16 cellular contexts compared by ENCODE assay signal in genomic region chr5:35182541-35183242, GRCh38. TPM values are rescaled to one million over a fixed set of nuclear protein-coding genes. Genes with fewer than 3 reads are reported as not detected.
DNase-seq lines count a peak whose midpoint lies in the region; ATAC-seq, FAIRE-seq and TF ChIP-seq lines count a peak whose summit lies in the region.
"Had no signal": no experiment of that assay in that cellular context is flagged by ENCODE, and none has a peak within 500 bp of the region (broad histone marks: within the 10 kb centered on the region; RNA-seq: fewer than 3 reads in every experiment).

No MANE protein-coding gene starts in this region.

- H4K20me1 ChIP-seq in IMR-90 (ENCODE audit: insufficient read depth, low read length): no peaks in the 10 kb centered on the region
- H4K20me1 ChIP-seq in HepG2 (ENCODE audit: insufficient read depth, low read length): no peaks in the 10 kb centered on the region
- no peaks in the 10 kb centered on the region for H4K20me1 ChIP-seq in smooth muscle cell (ENCODE audit: low read depth)

- H2BK120ac ChIP-seq in IMR-90 (ENCODE audit: low read depth, low read length): no peak overlapping the region

- H3K36me3 ChIP-seq in IMR-90 (ENCODE audit: control insufficient read depth, insufficient read depth, low read length) (no peaks in the 10 kb centered on the region), HepG2 (replicated peaks in 1 of 2; ENCODE audit: control insufficient read depth in 1 of 2, insufficient read depth in 2 of 2, low read length in 2 of 2) (no peaks in the 10 kb centered on the region), smooth muscle cell (ENCODE audit: low read depth) (no peaks in the 10 kb centered on the region)

- no peaks in the 10 kb centered on the region for H3K36me3 Mint-ChIP-seq in T-cell

- H2AK5ac ChIP-seq in IMR-90 (ENCODE audit: low read depth, low read length): no peak overlapping the region

- intact Hi-C loops in IMR-90 (cut with micrococcal nuclease): loop anchor here (1.0 to 5.0 kb wide), 4 partner anchors 66 to 745 kb away; no protein-coding TSS in a partner anchor
- intact Hi-C loops in HepG2 (cut with micrococcal nuclease; ENCODE audit: unreplicated experiment): loop anchor here (1.0 kb wide), 1 partner anchor 93 kb away; no protein-coding TSS in a partner anchor

- H2AFZ ChIP-seq in IMR-90 (replicated peaks; ENCODE audit: low read length, poor library complexity) (no peak overlapping the region), HepG2 (ENCODE audit: low read length) (no peak overlapping the region), smooth muscle cell (ENCODE audit: low read depth) (no peak overlapping the region)

- no peak overlapping the region for H4K8ac ChIP-seq in IMR-90 (ENCODE audit: low read depth in 2 of 2, low read length in 2 of 2)

- H3K4me3 Mint-ChIP-seq in T-cell: no peak overlapping the region
- H3K4me3 Mint-ChIP-seq: activated T-helper 1 cell treated with anti-CD3 and anti-CD28 coated beads, Interleukin-12 subunit alpha, Interleukin-12 subunit beta, Interleukin-2, Interleukin-4 antibody, amounts not matched to agents 30 ng/mL and 10 ng/mL and 1 ng/mL, durations not matched to agents 14 hours and 24 hours and 36 hours had no signal

- H3K18ac ChIP-seq in IMR-90 (ENCODE audit: low read depth, low read length): no peak overlapping the region

- FAIRE-seq in HepG2 (lab: Jason Lieb, UNC): no peak

- no peak for TF ChIP-seq RAD21 in IMR-90 (IDR thresholded peaks at IDR 0.05; ENCODE audit: low read length)
- no peak for TF ChIP-seq RAD21 in HepG2 (CRISPR knock-in tag; IDR thresholded peaks at IDR 0.05)

- dilution Hi-C loops in IMR-90 (cut with HindIII; ENCODE audit: low sequenced_read_pairs, unreplicated experiment): no loop called here

- no peaks in the 10 kb centered on the region for H3K9me1 ChIP-seq in IMR-90 (ENCODE audit: insufficient read depth, low read length)

- no peaks in the 10 kb centered on the region for H3K79me2 ChIP-seq in HepG2 (ENCODE audit: insufficient read depth, low read length)
- no peaks in the 10 kb centered on the region for H3K79me2 ChIP-seq in smooth muscle cell (ENCODE audit: low read depth)

- no peaks in the 10 kb centered on the region for H3K79me1 ChIP-seq in IMR-90 (ENCODE audit: low read depth in 1 of 2, low read length in 2 of 2)

- peaks cover 7 to 11% of the 10 kb centered on the region in 2 donors for H3K27me3 Mint-ChIP-seq in T-cell

- no peak overlapping the region for H3K23ac ChIP-seq in IMR-90 (ENCODE audit: low read depth, low read length)

- H3K27me3 ChIP-seq in IMR-90 (ENCODE audit: control insufficient read depth, insufficient read depth, low read length): peaks cover 19% of the 10 kb centered on the region
- no peaks in the 10 kb centered on the region for H3K27me3 ChIP-seq in HepG2 (ENCODE audit: control insufficient read depth in 1 of 2, insufficient read depth in 2 of 2, low read length in 2 of 2)
- H3K27me3 ChIP-seq in smooth muscle cell (ENCODE audit: low read depth): no peaks in the 10 kb centered on the region

- H3F3A ChIP-seq in smooth muscle cell (ENCODE audit: low read depth): no peaks in the 10 kb centered on the region

- TF ChIP-seq POLR2A in IMR-90 (IDR thresholded peaks at IDR 0.05; ENCODE audit: low read depth, low read length) (no peak), HepG2 (IDR thresholded peaks at IDR 0.05; ENCODE audit: insufficient read depth in 1 of 2, low read depth in 2 of 2, low read length in 2 of 2) (no peak)

- H3K14ac ChIP-seq in IMR-90 (replicated peaks; ENCODE audit: low read depth, low read length): no peak overlapping the region

- H3K9me3 Mint-ChIP-seq in T-cell: no peaks in the 10 kb centered on the region
- H3K9me3 Mint-ChIP-seq: activated T-helper 1 cell treated with anti-CD3 and anti-CD28 coated beads, Interleukin-12 subunit alpha, Interleukin-12 subunit beta, Interleukin-2, Interleukin-4 antibody, amounts not matched to agents 30 ng/mL and 10 ng/mL and 1 ng/mL, durations not matched to agents 14 hours and 24 hours and 36 hours had no signal

- H3K27ac ChIP-seq in IMR-90 (ENCODE audit: insufficient read depth, low read length) (no peak overlapping the region), HepG2 (ENCODE audit: extremely low read length, insufficient read depth, low read length) (no peak overlapping the region), smooth muscle cell (ENCODE audit: low read depth) (no peak overlapping the region)
- H3K27ac ChIP-seq: KMS-11, skin epidermis had no signal

- no peak overlapping the region for H2BK20ac ChIP-seq in IMR-90 (ENCODE audit: low read depth, low read length)

- H3K56ac ChIP-seq in IMR-90 (ENCODE audit: extremely low read depth, insufficient read depth, low read length): no peak overlapping the region

- DNase-seq in IMR-90 (no peak), HepG2 (ENCODE audit: low spot score) (no peak), smooth muscle cell (lab: John Stamatoyannopoulos, UW; ENCODE audit: unreplicated experiment) (no peak), T-cell (no peak), NOMO-1 treated with DMSO at 0.1 percent for 48 hours (lab: John Stamatoyannopoulos, UW; ENCODE audit: unreplicated experiment) (no peak), hippocampal formation (lab: John Stamatoyannopoulos, UW) (no peak)
- DNase-seq: activated CD4-positive, CD25-positive, alpha-beta regulatory T cell treated with anti-CD3 and anti-CD28 coated beads, Interleukin-2, amount 50 U/mL, for 72 hours; GDM1; NCI-H1048; NCI-H2107; T1000 had no signal

- H2BK5ac ChIP-seq in IMR-90 (ENCODE audit: low read depth, low read length, poor library complexity, severe bottlenecking): no peak overlapping the region

- H3K9ac ChIP-seq in IMR-90 (ENCODE audit: low read depth, low read length): no peak overlapping the region
- no peak overlapping the region for H3K9ac ChIP-seq in HepG2 (ENCODE audit: insufficient read depth, low read depth, low read length)
- no peak overlapping the region for H3K9ac ChIP-seq in smooth muscle cell (ENCODE audit: low read depth)
- H3K9ac ChIP-seq: KMS-11 had no signal

- H4K91ac ChIP-seq in IMR-90 (ENCODE audit: insufficient read depth, low read depth, low read length): no peak overlapping the region

- POLR2A ChIA-PET in IMR-90 (lab: Charles Lee; ENCODE audit: unreplicated experiment) (no interaction called here), HepG2 (lab: Yijun Ruan, JAX) (interaction anchor here (1.4 kb wide), 1 partner anchor 12 kb away, joined by 4 read pairs; no protein-coding TSS in a partner anchor), T-cell (lab: Charles Lee) (no interaction called here)

- no peak overlapping the region for H3K4ac ChIP-seq in IMR-90 (ENCODE audit: low read depth, low read length)

- ATAC-seq in GM21737 (IDR thresholded peaks at IDR 0.05; ENCODE audit: unreplicated experiment) (peak; percentile 19), IMR-90 (ENCODE audit: low read depth) (no peak; the same call in 1 of the 2 replicates), HepG2 (no peak; the same call in 2 of the 3 replicates), T-cell (replicated peaks in 1 of 4) (no peak)

- in situ Hi-C loops in IMR-90 (cut with MboI; ENCODE audit: low sequenced_read_pairs) (loop anchor here (5.0 kb wide), 1 partner anchor 90 kb away; no protein-coding TSS in a partner anchor), HepG2 (cut with HindIII; ENCODE audit: extremely low pct_ligation_motif_present, low pct_unique_long_range_greater_than_20kb) (no loop called here)

- no peak overlapping the region for H3K27ac Mint-ChIP-seq in T-cell
- H3K27ac Mint-ChIP-seq: activated T-helper 1 cell treated with anti-CD3 and anti-CD28 coated beads, Interleukin-12 subunit alpha, Interleukin-12 subunit beta, Interleukin-2, Interleukin-4 antibody, amounts not matched to agents 30 ng/mL and 10 ng/mL and 1 ng/mL, durations not matched to agents 14 hours and 24 hours and 36 hours had no signal

- H3K9me3 ChIP-seq in IMR-90 (ENCODE audit: control insufficient read depth, insufficient read depth, low read length) (no peaks in the 10 kb centered on the region), HepG2 (ENCODE audit: low read length) (no peaks in the 10 kb centered on the region), smooth muscle cell (replicated peaks; ENCODE audit: low read depth) (no peaks in the 10 kb centered on the region)

- no peak overlapping the region for H2BK15ac ChIP-seq in IMR-90 (ENCODE audit: low read depth, low read length)

- TF ChIP-seq CTCF in IMR-90 (conservative IDR thresholded peaks at IDR 0.05; ENCODE audit: low read depth, low read length) (no peak), HepG2 (CRISPR knock-in tag; IDR thresholded peaks at IDR 0.05) (no peak), smooth muscle cell (IDR thresholded peaks at IDR 0.05; ENCODE audit: borderline replicate concordance, insufficient read depth, poor library complexity, severe bottlenecking) (no peak)

- H3K4me1 Mint-ChIP-seq in T-cell: no peaks in the 10 kb centered on the region

- CTCF ChIA-PET in IMR-90 (lab: Yijun Ruan, JAX) (interaction anchor here (0.7 to 1.1 kb wide), 4 partner anchors 16 to 65 kb away, joined by 3 to 4 read pairs (median 4); no protein-coding TSS in a partner anchor), HepG2 (lab: Yijun Ruan, JAX; ENCODE audit: low intra/inter-chr PET ratio, low total read pairs) (interaction anchor here (0.8 to 2.3 kb wide), 4 partner anchors 79 to 93 kb away, joined by 3 to 23 read pairs (median 4); no protein-coding TSS in a partner anchor), T-cell (lab: Charles Lee) (no interaction called here)

- no peak overlapping the region for H3K4me3 ChIP-seq in IMR-90 (ENCODE audit: insufficient read depth, low read depth, low read length)
- H3K4me3 ChIP-seq in HepG2 (replicated peaks in 1 of 3; ENCODE audit: insufficient read depth in 1 of 3, low read depth in 2 of 3, low read length in 3 of 3): no peak overlapping the region
- no peak overlapping the region for H3K4me3 ChIP-seq in smooth muscle cell
- H3K4me3 ChIP-seq: skin epidermis had no signal

- no TSS peak for BruUV-seq in IMR-90 (replicated peaks; lab: Mats Ljungman, UMichigan)
- no TSS peak for BruUV-seq in HepG2 (replicated peaks; lab: Mats Ljungman, UMichigan)

- H4K5ac ChIP-seq in IMR-90 (ENCODE audit: low read depth, low read length): no peak overlapping the region

- H2AK9ac ChIP-seq in IMR-90 (replicated peaks; ENCODE audit: low read depth, low read length, poor library complexity): no peak overlapping the region

- H3K4me2 ChIP-seq in IMR-90 (ENCODE audit: low read depth, low read length): no peak overlapping the region
- H3K4me2 ChIP-seq in HepG2 (ENCODE audit: low read depth, low read length): no peak overlapping the region
- peak overlapping the region; percentile 20 for H3K4me2 ChIP-seq in smooth muscle cell
- H3K4me2 ChIP-seq: KMS-11 had no signal

- TF ChIP-seq EP300 in HepG2 (IDR thresholded peaks at IDR 0.05; ENCODE audit: low read depth in 2 of 2, low read length in 2 of 2) (no peak), HepG2 (CRISPR knock-in tag; IDR thresholded peaks at IDR 0.05; ENCODE audit: borderline replicate concordance) (no peak)

- H3K4me1 ChIP-seq in IMR-90 (ENCODE audit: control insufficient read depth, insufficient read depth, low read length) (no peaks in the 10 kb centered on the region), HepG2 (ENCODE audit: insufficient read depth, low read length) (peaks cover 33% of the 10 kb centered on the region), smooth muscle cell (ENCODE audit: low read depth) (no peaks in the 10 kb centered on the region)

- WGBS in IMR-90 (ENCODE audit: extremely low coverage in 2 of 2, insufficient read length in 1 of 2), 2 experiments: no CpG with 5 or more reads among the region's 6 CpGs
- 85% methylated on average over 6 of the region's 6 CpGs for WGBS in HepG2 (ENCODE audit: low lambda C conversion rate)
- 64% methylated on average over 6 of the region's 6 CpGs for WGBS in smooth muscle cell (ENCODE audit: low lambda C conversion rate)

RNA-seq across cellular contexts. Expression of gene PRLR, which starts 47.6 kb away (rescaled TPM):
- total RNA-seq in IMR-90 (2012; rRNA removed) (0.54 and 0.56 TPM in 2 replicates), HepG2 (2016; rRNA removed; fragmentation: Illumina TruSeq; extraction: Trizol) (13.3 and 22.2 TPM in 2 replicates), smooth muscle cell (19.0 and 47.4 TPM in 2 replicates), T-cell (under 1 TPM in 3 of 5 donors, not detected in 2; 0.16 to 0.23 (median 0.23) TPM)
- polyA plus RNA-seq in IMR-90 (2012; rRNA removed) (0.16 and 0.24 TPM in 2 replicates), HepG2 (2011; rRNA removed) (7.8 and 12.2 TPM in 2 replicates), smooth muscle cell (2.3 and 8.6 TPM in 2 replicates)
- polyA plus RNA-seq in IMR-90 (2012; cell fraction: cytosol; rRNA removed): 0.04 and 0.13 TPM in 2 replicates
- polyA plus RNA-seq in IMR-90 (2012; cell fraction: nucleus; rRNA removed; ENCODE audit: low replicate concordance): 0.12 and 0.25 TPM in 2 replicates
- 1.4 and 1.9 TPM in 2 replicates for total RNA-seq in HepG2 (2016; cell fraction: cytosol; rRNA removed; fragmentation: Illumina TruSeq; extraction: Trizol; ENCODE audit: low read depth)
- 14.7 and 22.1 TPM in 2 replicates for total RNA-seq in HepG2 (2016; cell fraction: insoluble cytoplasmic fraction; rRNA removed; fragmentation: Illumina TruSeq; extraction: Trizol)
- total RNA-seq in HepG2 (2016; cell fraction: membrane; rRNA removed; fragmentation: Illumina TruSeq; extraction: Trizol): 4.3 and 4.4 TPM in 2 replicates
- 18.5 and 19.5 TPM in 2 replicates for total RNA-seq in HepG2 (2016; cell fraction: nucleus; rRNA removed; fragmentation: Illumina TruSeq; extraction: Trizol)
- polyA plus RNA-seq in HepG2 (2011; cell fraction: cytosol; rRNA removed): 6.5 and 6.8 TPM in 2 replicates
- 6.8 and 8.4 TPM in 2 replicates for polyA plus RNA-seq in HepG2 (2011; cell fraction: nucleus; rRNA removed)
- 14.2 and 21.9 TPM in 2 replicates for polyA plus RNA-seq in HepG2 (2012)
- polyA plus RNA-seq in HepG2 (2016; cell fraction: cytosol; fragmentation: Illumina TruSeq; extraction: Trizol; ENCODE audit: low read depth): 0.12 and 0.35 TPM in 2 replicates
- 5.9 and 6.2 TPM in 2 replicates for polyA plus RNA-seq in HepG2 (2016; cell fraction: insoluble cytoplasmic fraction; fragmentation: Illumina TruSeq; extraction: Trizol; ENCODE audit: low read depth)
- 0.72 and 0.98 TPM in 2 replicates for polyA plus RNA-seq in HepG2 (2016; cell fraction: membrane; fragmentation: Illumina TruSeq; extraction: Trizol; ENCODE audit: low read depth)
- 7.4 and 7.8 TPM in 2 replicates for polyA plus RNA-seq in HepG2 (2016; cell fraction: nucleus; fragmentation: Illumina TruSeq; extraction: Trizol; ENCODE audit: insufficient read depth, low read depth)
- polyA minus RNA-seq in HepG2 (2011; rRNA and poly(A)+ RNA removed; ENCODE audit: low replicate concordance): 38.1 TPM in 1 of 2 replicates, not detected in the other
- 21.3 and 25.0 TPM in 2 replicates for polyA minus RNA-seq in HepG2 (2011; cell fraction: cytosol; rRNA and poly(A)+ RNA removed)
- polyA minus RNA-seq in HepG2 (2011; cell fraction: nucleus; rRNA and poly(A)+ RNA removed): 27.4 and 36.7 TPM in 2 replicates
- total RNA-seq: activated CD8-positive, alpha-beta memory T cell treated with anti-CD3 and anti-CD28 coated beads for 36 hours; activated T-helper 1 cell treated with anti-CD3 and anti-CD28 coated beads, Interleukin-12 subunit alpha, Interleukin-12 subunit beta, Interleukin-2, Interleukin-4 antibody, amounts not matched to agents 30 ng/mL and 10 ng/mL and 1 ng/mL, durations not matched to agents 14 hours and 24 hours and 36 hours had no signal

Comparison
In these comparisons a context has a peak if more than half of its experiments do, and no peak if none do; other contexts are left out.
1. CTCF ChIA-PET loops: an anchor here in IMR-90 (0.7 to 1.1 kb wide) and HepG2 (0.8 to 2.3 kb wide); none called in T-cell.